In genomic region chr12:49019120-49019430, GRCh38 we compare ENCODE assay signal across 7 cellular contexts.
DNase-seq lines count a peak whose midpoint lies in the region; ATAC-seq and FAIRE-seq lines count a peak whose summit lies in the region.

No MANE protein-coding gene starts in this region.

- H3K9ac ChIP-seq in mucosa of stomach (ENCODE audit: low read length), result peak overlapping the region; percentile 91

- peak overlapping the region; percentile 92 for H3K4me3 ChIP-seq in mucosa of stomach (ENCODE audit: low read length)

- no peaks in the 10 kb centered on the region for H3K27me3 ChIP-seq in mucosa of stomach (ENCODE audit: control insufficient read depth, insufficient read depth, low read length)

- DNase-seq in HuH-7 (ENCODE audit: low spot score), result peak; percentile 48
- DNase-seq in central memory CD8-positive, alpha-beta T cell (ENCODE audit: low spot score in 2 of 2), result no peak
- DNase-seq in NCI-H2227 treated with DMSO at 0.1 percent for 48 hours (lab: John Stamatoyannopoulos, UW), result no peak
- no peak for DNase-seq in urothelium cell line (ENCODE audit: low spot score)
- no peak for DNase-seq in HK-2 (ENCODE audit: unreplicated experiment)

- H3K36me3 Mint-ChIP-seq in central memory CD8-positive, alpha-beta T cell (ENCODE audit: insufficient read depth), result peaks cover 28% of the 10 kb centered on the region

- peak overlapping the region; percentile 89 for H3K4me3 Mint-ChIP-seq in central memory CD8-positive, alpha-beta T cell

- peaks cover 7% of the 10 kb centered on the region for H3K36me3 ChIP-seq in mucosa of stomach (ENCODE audit: control insufficient read depth, insufficient read depth, low read length)

- peak overlapping the region; percentile 98 for H3K27ac Mint-ChIP-seq in central memory CD8-positive, alpha-beta T cell (ENCODE audit: low read depth)

- H3K4me1 ChIP-seq in mucosa of stomach (ENCODE audit: control insufficient read depth, insufficient read depth, low read length), result peaks cover 11% of the 10 kb centered on the region

- no peaks in the 10 kb centered on the region for H3K9me3 Mint-ChIP-seq in central memory CD8-positive, alpha-beta T cell

- H3K4me1 Mint-ChIP-seq in central memory CD8-positive, alpha-beta T cell, result peaks cover 55% of the 10 kb centered on the region

- H3K9me3 ChIP-seq in mucosa of stomach (ENCODE audit: control insufficient read depth, low read length), result no peaks in the 10 kb centered on the region

- H3K27me3 Mint-ChIP-seq in central memory CD8-positive, alpha-beta T cell, result no peaks in the 10 kb centered on the region

- peak; percentile 4 for ATAC-seq in GM21360 (IDR thresholded peaks at IDR 0.05; ENCODE audit: unreplicated experiment)
- ATAC-seq in central memory CD8-positive, alpha-beta T cell (replicated peaks; ENCODE audit: extremely low read depth, poor library complexity, severe bottlenecking), result peak; percentile 22

- no peak for FAIRE-seq in urothelium cell line (lab: Jason Lieb, UNC)
